In genomic region chr5:64595519-64595855, GRCh38 we compare ENCODE assay signal across 16 cellular contexts.
"Had no signal": no experiment of that assay in that cellular context is flagged by ENCODE, and none has a peak within 500 bp of the region (broad histone marks: within the 10 kb centered on the region; RNA-seq: fewer than 3 reads in every experiment).

No MANE protein-coding gene starts in this region.

- H3K9me3 ChIP-seq: lower lobe of right lung, ovary, psoas muscle, thoracic aorta, transverse colon, upper lobe of right lung, uterus had no signal

- DNase-seq: effector CD4-positive, alpha-beta T cell; lower lobe of right lung; naive thymus-derived CD8-positive, alpha-beta T cell; psoas muscle; stimulated activated CD4-positive, alpha-beta T cell treated with anti-CD3 and anti-CD28 coated beads, Interleukin-12 subunit alpha, Interleukin-12 subunit beta, amount 100 ng/mL, for 4 hours; stimulated activated CD4-positive, alpha-beta T cell treated with anti-CD3 and anti-CD28 coated beads, Interleukin-1b, Interleukin-23, amount 100 ng/mL, for 48 hours; stimulated activated CD4-positive, alpha-beta T cell treated with anti-CD3 and anti-CD28 coated beads, Interleukin-4, amount 100 ng/mL, for 1 hour; stimulated activated naive CD8-positive, alpha-beta T cell treated with anti-CD3 and anti-CD28 coated beads, Interleukin-15, Interleukin-2, amounts not matched to agents 100 U/mL and 50 U/mL, for 24 hours; transverse colon; upper lobe of right lung; uterus had no signal

- ATAC-seq: lower lobe of right lung; naive thymus-derived CD8-positive, alpha-beta T cell; psoas muscle; stimulated activated effector memory CD8-positive, alpha-beta T cell treated with anti-CD3 and anti-CD28 coated beads, Interleukin-12 subunit alpha, Interleukin-12 subunit beta, amount 100 ng/mL, for 72 hours; stimulated activated naive CD8-positive, alpha-beta T cell treated with anti-CD3 and anti-CD28 coated beads, Interleukin-15, Interleukin-2, amounts not matched to agents 100 U/mL and 50 U/mL, for 24 hours; upper lobe of right lung had no signal

- H3K36me3 ChIP-seq: lower lobe of right lung, ovary, thoracic aorta, transverse colon, upper lobe of right lung, uterus had no signal

- H3K4me1 ChIP-seq: lower lobe of right lung, psoas muscle, transverse colon, upper lobe of right lung, uterus had no signal

- H3K27ac ChIP-seq: lower lobe of right lung, ovary, psoas muscle, transverse colon, upper lobe of right lung, uterus had no signal

- H3K4me3 ChIP-seq: dorsolateral prefrontal cortex, lower lobe of right lung, ovary, psoas muscle, smooth muscle cell, thoracic aorta, transverse colon, upper lobe of right lung, uterus had no signal

- H3K27me3 ChIP-seq: dorsolateral prefrontal cortex, ovary, transverse colon, upper lobe of right lung, uterus had no signal
